ENCODE assay signal across 13 cellular contexts in the genomic region with DNA sequence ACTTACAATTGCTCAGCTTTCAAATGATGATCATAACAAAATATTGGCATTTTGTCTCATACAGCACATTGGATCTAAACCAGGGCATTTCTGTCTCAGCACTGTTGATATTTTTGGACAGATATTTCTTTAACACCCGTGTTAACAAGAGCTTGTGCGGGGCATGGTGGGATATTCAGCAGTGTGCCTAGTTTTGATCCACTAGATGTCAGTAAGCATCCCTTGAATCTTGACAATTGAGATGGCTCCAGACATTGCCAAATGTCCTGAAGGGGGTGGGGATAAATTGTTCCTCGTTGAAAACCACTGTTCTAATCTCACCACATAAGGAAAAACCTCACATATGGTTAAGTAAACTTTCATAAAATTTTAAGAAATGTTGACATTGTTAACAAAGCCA.
DNase-seq lines count a peak whose midpoint lies in the region; ATAC-seq and TF ChIP-seq lines count a peak whose summit lies in the region.
"Had no signal": no experiment of that assay in that cellular context is flagged by ENCODE, and none has a peak within 500 bp of the region (broad histone marks: within the 10 kb centered on the region; RNA-seq: fewer than 3 reads in every experiment).

No MANE protein-coding gene starts in this region.

- H3K27me3 Mint-ChIP-seq in chondrocyte (ENCODE audit: low read depth), result no peaks in the 10 kb centered on the region
- H3K27me3 Mint-ChIP-seq: brain had no signal

- H3K27ac Mint-ChIP-seq in chondrocyte (ENCODE audit: unreplicated experiment), result no peak overlapping the region
- H3K27ac Mint-ChIP-seq: brain; T-helper 1 cell treated with Interleukin-12 subunit alpha and Interleukin-12 subunit beta and Interleukin-4 antibody, amounts not matched to agents 30 μg/mL and 1 μg/mL, for 36 hours had no signal

- no peak for ATAC-seq in GM21515 (IDR thresholded peaks at IDR 0.05; ENCODE audit: unreplicated experiment)
- ATAC-seq: psoas muscle had no signal

- H3K36me3 Mint-ChIP-seq in chondrocyte (ENCODE audit: low read depth), result no peaks in the 10 kb centered on the region
- H3K36me3 Mint-ChIP-seq: brain had no signal

- H3K4me1 Mint-ChIP-seq in chondrocyte (ENCODE audit: low read depth), result no peaks in the 10 kb centered on the region
- H3K4me1 Mint-ChIP-seq: brain had no signal

- peak; percentile 60 for TF ChIP-seq CTCF in chondrocyte (IDR thresholded peaks at IDR 0.05)

- peak; percentile 46 for DNase-seq in DMS53 (lab: John Stamatoyannopoulos, UW)
- no peak for DNase-seq in DMS53 treated with DMSO at 0.1 percent for 48 hours (lab: John Stamatoyannopoulos, UW; ENCODE audit: unreplicated experiment)
- peak; percentile 18 for DNase-seq in NCI-H524 treated with DMSO at 0.1 percent for 48 hours (lab: John Stamatoyannopoulos, UW)
- no peak for DNase-seq in chondrocyte (ENCODE audit: low spot score)
- peak; percentile 7 for DNase-seq in putamen (ENCODE audit: low spot score)
- DNase-seq in NCI-H146 treated with DMSO at 0.1 percent for 48 hours (lab: John Stamatoyannopoulos, UW; ENCODE audit: unreplicated experiment), result no peak
- no peak for DNase-seq in SHP77 (lab: John Stamatoyannopoulos, UW)
- DNase-seq: activated CD8-positive, alpha-beta memory T cell treated with anti-CD3 and anti-CD28 coated beads, Interleukin-2, amount 50 U/mL, for 48 hours; NCI-H187 treated with DMSO at 0.1 percent for 48 hours; psoas muscle had no signal

- H3K4me3 Mint-ChIP-seq in chondrocyte (ENCODE audit: unreplicated experiment), result no peak overlapping the region
- H3K4me3 Mint-ChIP-seq: brain; T-helper 1 cell treated with Interleukin-12 subunit alpha and Interleukin-12 subunit beta and Interleukin-4 antibody, amounts not matched to agents 30 μg/mL and 1 μg/mL, for 36 hours had no signal

- H3K9me3 Mint-ChIP-seq in chondrocyte (ENCODE audit: low read depth), result no peaks in the 10 kb centered on the region
- H3K9me3 Mint-ChIP-seq: brain; T-helper 1 cell treated with Interleukin-12 subunit alpha and Interleukin-12 subunit beta and Interleukin-4 antibody, amounts not matched to agents 30 μg/mL and 1 μg/mL, for 36 hours had no signal

Comparison
In these comparisons a context has a peak if more than half of its experiments do, and no peak if none do; other contexts are left out.
1. DNase-seq: peak in DMS53 (single experiment), NCI-H524 treated with DMSO at 0.1 percent for 48 hours (single experiment) and putamen (single experiment); none in DMS53 treated with DMSO at 0.1 percent for 48 hours (single experiment), chondrocyte (single experiment), NCI-H146 treated with DMSO at 0.1 percent for 48 hours (single experiment) and SHP77 (0 of 2).